ENCODE assay signal across 18 cellular contexts in genomic region chr1:114207635-114208034, GRCh38. TPM values are rescaled to one million over a fixed set of nuclear protein-coding genes. Genes with fewer than 3 reads are reported as not detected.
"Had no signal": no experiment of that assay in that cellular context is flagged by ENCODE, and none has a peak within 500 bp of the region (broad histone marks: within the 10 kb centered on the region; RNA-seq: fewer than 3 reads in every experiment).

No MANE protein-coding gene starts in this region.

- DNase-seq: cortex of kidney; dorsolateral prefrontal cortex; effector CD8-positive, alpha-beta T cell; heart left ventricle; hippocampal formation; kidney glomerular epithelial cell; naive thymus-derived CD8-positive, alpha-beta T cell; ovary; right cardiac atrium; small intestine; stimulated activated CD4-positive, alpha-beta T cell treated with anti-CD3 and anti-CD28 coated beads, Interleukin-12 subunit alpha, Interleukin-12 subunit beta, amount 100 ng/mL, for 4 hours; trophoblast cell had no signal

- H3K27ac Mint-ChIP-seq: neural progenitor cell had no signal

- H3K36me3 Mint-ChIP-seq: naive thymus-derived CD8-positive, alpha-beta T cell; neural progenitor cell had no signal

- ATAC-seq: esophagus mucosa, heart left ventricle, right cardiac atrium had no signal

- H3K4me3 Mint-ChIP-seq: neural progenitor cell had no signal

- H3K9me3 Mint-ChIP-seq: naive thymus-derived CD8-positive, alpha-beta T cell; neural progenitor cell had no signal

RNA-seq across cellular contexts. Expression of gene SYT6, which starts 54.0 kb away (rescaled TPM):
- total RNA-seq: esophagus mucosa; fibroblast of lung; glomerular endothelial cell; lung microvascular endothelial cell; mesenteric fat pad; naive thymus-derived CD8-positive, alpha-beta T cell; right cardiac atrium had no signal
